1 cellular context compared by ENCODE assay signal in genomic region chr5:150853560-150853959, GRCh38.
TF ChIP-seq lines count a peak whose summit lies in the region.

No MANE protein-coding gene starts in this region.

TF ChIP-seq in GM12878, 131 proteins besides CTCF, POLR2A, EP300 and RAD21 (continued from another document):
- no peak for TF ChIP-seq ZBTB4 (CRISPR knock-in tag; IDR thresholded peaks at IDR 0.05)
- TF ChIP-seq CREB1 (IDR thresholded peaks at IDR 0.05; ENCODE audit: low read depth), result no peak
- TF ChIP-seq SPI1 (IDR thresholded peaks at IDR 0.05; ENCODE audit: borderline replicate concordance, insufficient read depth, low read depth, low read length), result peak; percentile 78
- no peak for TF ChIP-seq NKRF (conservative IDR thresholded peaks at IDR 0.05)
- no peak for TF ChIP-seq BHLHE40 (IDR thresholded peaks at IDR 0.05; ENCODE audit: borderline replicate concordance in 1 of 2, low read depth in 2 of 2, low read length in 1 of 2)
- TF ChIP-seq ZBED1 (IDR thresholded peaks at IDR 0.05; ENCODE audit: borderline replicate concordance), result no peak
- TF ChIP-seq USF1 (IDR thresholded peaks at IDR 0.05; ENCODE audit: borderline replicate concordance, extremely low read length, insufficient read depth, low read depth, low read length), result no peak
- TF ChIP-seq RFX5 (IDR thresholded peaks at IDR 0.05; ENCODE audit: low read depth, low read length), result no peak
- peak; percentile 10; the same call in 1 of the 2 replicates for TF ChIP-seq MTA2 (IDR thresholded peaks at IDR 0.05; ENCODE audit: low read depth)
- TF ChIP-seq IKZF1 (conservative IDR thresholded peaks at IDR 0.05), result 0 out of 2 replicates have a peak, but pooled peaks have one; percentile 16
- TF ChIP-seq SKIL (IDR thresholded peaks at IDR 0.05; ENCODE audit: low read depth, poor library complexity, severe bottlenecking), result no peak
- no peak for TF ChIP-seq BMI1 (IDR thresholded peaks at IDR 0.05; ENCODE audit: borderline replicate concordance)
- TF ChIP-seq CHD1 (IDR thresholded peaks at IDR 0.05; ENCODE audit: low read depth, low read length), result no peak
- no peak for TF ChIP-seq HCFC1 (IDR thresholded peaks at IDR 0.05; ENCODE audit: low read length)
- no peak for TF ChIP-seq ZNF207 (IDR thresholded peaks at IDR 0.05; ENCODE audit: borderline replicate concordance)
- TF ChIP-seq NFIC (IDR thresholded peaks at IDR 0.05; ENCODE audit: low read depth, low read length), result peak; percentile 22; the same call in 1 of the 2 replicates
- peak; percentile 14; the same call in 1 of the 2 replicates for TF ChIP-seq JUNB (IDR thresholded peaks at IDR 0.05)
- no peak for TF ChIP-seq ZBTB33 (IDR thresholded peaks at IDR 0.05)
- TF ChIP-seq RAD51 (IDR thresholded peaks at IDR 0.05), result no peak
- no peak for TF ChIP-seq PAX8 (IDR thresholded peaks at IDR 0.05)
- no peak for TF ChIP-seq HDAC6 (IDR thresholded peaks at IDR 0.05; ENCODE audit: unreplicated experiment)
- TF ChIP-seq STAT1 (conservative IDR thresholded peaks at IDR 0.05), result no peak
- no peak for TF ChIP-seq MEF2B (IDR thresholded peaks at IDR 0.05; ENCODE audit: partially characterized antibody, poor library complexity, severe bottlenecking)
- TF ChIP-seq RELA (IDR thresholded peaks at IDR 0.05; ENCODE audit: borderline replicate concordance, partially characterized antibody), result no peak
- TF ChIP-seq PML (IDR thresholded peaks at IDR 0.05; ENCODE audit: low read length), result no peak
- no peak for TF ChIP-seq ZSCAN29 (IDR thresholded peaks at IDR 0.05)
- TF ChIP-seq POU2F2 (IDR thresholded peaks at IDR 0.05; ENCODE audit: borderline replicate concordance, low read depth, low read length), result no peak
